In genomic region chr1:244730153-244730933, GRCh38 we compare ENCODE assay signal across 8 cellular contexts.
DNase-seq lines count a peak whose midpoint lies in the region; ATAC-seq and TF ChIP-seq lines count a peak whose summit lies in the region.

No MANE protein-coding gene starts in this region.

- H3K9me3 ChIP-seq in PC-9 (ENCODE audit: insufficient read depth, low read depth) (0 out of 2 replicates have a peak, but pooled peaks cover 6% of the 10 kb centered on the region), iPS-18c (ENCODE audit: control insufficient read depth, insufficient read depth, low read length) (peaks cover 2% of the 10 kb centered on the region), sigmoid colon (no peaks in the 10 kb centered on the region)

- H3K4me1 ChIP-seq in PC-9 (replicated peaks; ENCODE audit: insufficient read depth), result no peaks in the 10 kb centered on the region
- H3K4me1 ChIP-seq in sigmoid colon, result peaks cover 0 to 10% (median 8%) of the 10 kb centered on the region in 4 donors

- intact Hi-C loops in PC-9 (cut with micrococcal nuclease; ENCODE audit: unreplicated experiment) (no loop called here), sigmoid colon (cut with DNase I) (loop anchor here (5.0 kb wide), 1 partner anchor 78 kb away; the partner anchor contains the start of gene DESI2)

- H3K9me2 ChIP-seq in PC-9 (ENCODE audit: insufficient read depth), result no peaks in the 10 kb centered on the region

- 0 to 1% methylated on average over 94 of the region's 94 CpGs for WGBS in sigmoid colon, 2 donors

- no peaks in the 10 kb centered on the region for H3K79me2 ChIP-seq in PC-9 (ENCODE audit: low read depth)

- CTCF ChIA-PET in PC-9 (lab: Charles Lee), result no interaction called here

- POLR2A ChIA-PET in PC-9 (lab: Charles Lee; ENCODE audit: unreplicated experiment), result no interaction called here

- H3K4me3 ChIP-seq in PC-9 (peak overlapping the region; percentile 44; the same call in 1 of the 2 replicates), iPS-18c (ENCODE audit: insufficient read depth, low read depth, low read length) (peak overlapping the region; percentile 52), sigmoid colon (peak overlapping the region; percentile 36 to 62 (median 60))

- BruUV-seq in PC-9 (replicated peaks; lab: Mats Ljungman, UMichigan), result no TSS peak

- H4K20me1 ChIP-seq in PC-9 (ENCODE audit: insufficient read depth), result no peaks in the 10 kb centered on the region

- H3K27me3 ChIP-seq in PC-9 (ENCODE audit: insufficient read depth, low read depth) (no peaks in the 10 kb centered on the region), sigmoid colon (no peaks in the 10 kb centered on the region)

- TF ChIP-seq CTCF in PC-9 (conservative IDR thresholded peaks at IDR 0.05) (no peak), sigmoid colon (IDR thresholded peaks at IDR 0.05) (no peak)

- H3K36me3 ChIP-seq in PC-9 (ENCODE audit: low read depth), result no peaks in the 10 kb centered on the region
- no peaks in the 10 kb centered on the region for H3K36me3 ChIP-seq in sigmoid colon

- H3K27ac ChIP-seq in PC-9 (no peak overlapping the region), sigmoid colon (peak overlapping the region in 3 of 4 donors; percentile 57 to 68 (median 60))

- peak; percentile 26 for DNase-seq in stimulated activated CD4-positive, alpha-beta T cell treated with anti-CD3 and anti-CD28 coated beads, Interleukin-12 subunit alpha, Interleukin-12 subunit beta, amount 100 ng/mL, for 4 hours
- no peak for DNase-seq in stimulated activated CD4-positive, alpha-beta T cell treated with anti-CD3 and anti-CD28 coated beads, Interleukin-4, amount 100 ng/mL, for 24 hours
- peak in 1 of 2 experiments; percentile 33 for DNase-seq in PC-9
- peak; percentile 22 for DNase-seq in brain pericyte (ENCODE audit: low read depth, low spot score)
- DNase-seq in sigmoid colon, result no peak
- no peak for DNase-seq in NCI-H446 treated with DMSO at 0.1 percent for 48 hours (lab: John Stamatoyannopoulos, UW)

- ATAC-seq in HG03280 (IDR thresholded peaks at IDR 0.05; ENCODE audit: unreplicated experiment), result no peak

- peak overlapping the region; percentile 77 for H2AFZ ChIP-seq in PC-9

- no peak for TF ChIP-seq POLR2A in sigmoid colon (IDR thresholded peaks at IDR 0.05)

- TF ChIP-seq EP300 in sigmoid colon (IDR thresholded peaks at IDR 0.05), result no peak

- peak overlapping the region; percentile 68 for H3K4me2 ChIP-seq in PC-9

- no peaks in the 10 kb centered on the region for H3F3A ChIP-seq in PC-9 (ENCODE audit: insufficient read depth, low read depth)

Comparison
In these comparisons a context has a peak if more than half of its experiments do, and no peak if none do; other contexts are left out.
1. DNase-seq: peak in stimulated activated CD4-positive, alpha-beta T cell treated with anti-CD3 and anti-CD28 coated beads, Interleukin-12 subunit alpha, Interleukin-12 subunit beta, amount 100 ng/mL, for 4 hours (single experiment) and brain pericyte (single experiment); none in stimulated activated CD4-positive, alpha-beta T cell treated with anti-CD3 and anti-CD28 coated beads, Interleukin-4, amount 100 ng/mL, for 24 hours (single experiment), sigmoid colon (single experiment) and NCI-H446 treated with DMSO at 0.1 percent for 48 hours (single experiment).
2. Peak in every context shown above with its lines, with median percentiles within 50 percentile points of each other: H3K4me3 ChIP-seq.